ENCODE assay signal across 27 cellular contexts in the genomic region with DNA sequence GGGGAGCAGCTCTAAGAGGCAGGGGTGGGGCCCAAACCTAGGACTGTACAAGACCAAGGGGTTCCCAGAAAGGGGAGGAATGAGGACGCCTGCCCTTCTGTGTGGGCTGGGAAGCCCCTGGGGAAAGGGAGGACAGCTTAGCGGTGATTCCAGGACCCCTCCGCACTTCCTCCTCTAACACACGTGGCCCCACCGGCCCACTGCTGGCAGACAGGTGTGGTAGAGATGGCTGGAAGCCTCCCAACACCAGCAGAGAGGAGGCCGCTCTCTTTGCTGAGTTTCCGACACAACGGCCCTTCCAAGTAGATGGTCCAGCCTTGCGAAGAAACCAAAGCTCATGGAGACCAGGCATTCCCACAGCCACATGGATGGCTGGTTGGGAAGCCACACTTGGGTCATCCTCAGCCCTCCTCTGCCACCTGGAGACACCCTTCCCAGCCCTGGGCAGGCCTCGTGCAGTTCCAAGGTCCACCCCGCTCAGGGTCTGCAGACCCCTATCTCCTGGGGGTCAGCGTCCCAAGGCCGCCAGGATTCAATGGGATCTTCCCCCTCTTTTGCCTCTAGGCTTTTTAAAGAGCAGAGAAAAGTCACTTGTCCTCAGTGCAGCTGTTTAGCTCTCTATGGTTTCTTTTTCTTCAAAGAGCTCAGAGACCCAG.
"Had no signal": no experiment of that assay in that cellular context is flagged by ENCODE, and none has a peak within 500 bp of the region (broad histone marks: within the 10 kb centered on the region; RNA-seq: fewer than 3 reads in every experiment).

No MANE protein-coding gene starts in this region.

- H3K27ac Mint-ChIP-seq: activated CD4-positive, alpha-beta T cell treated with anti-CD3 and anti-CD28 coated beads, Interleukin-2, amount 10 ng/mL, durations not matched to agents 24 days and 14 days; activated CD8-positive, alpha-beta memory T cell treated with anti-CD3 and anti-CD28 coated beads, Interleukin-2, amount 10 ng/mL, durations not matched to agents 7 days and 5 days; activated CD8-positive, alpha-beta T cell treated with anti-CD3 and anti-CD28 coated beads for 36 hours; activated naive CD4-positive, alpha-beta T cell treated with anti-CD3 and anti-CD28 coated beads, Interleukin-2, amount 50 U/mL, for 24 hours; activated T-helper 1 cell treated with anti-CD3 and anti-CD28 coated beads, Interleukin-12 subunit alpha, Interleukin-12 subunit beta, Interleukin-2, Interleukin-4 antibody, amounts not matched to agents 30 ng/mL and 10 ng/mL and 1 ng/mL, durations not matched to agents 14 hours and 24 hours and 36 hours; mesothelial cell of epicardium; natural killer cell; stimulated activated effector memory CD8-positive, alpha-beta T cell treated with anti-CD3 and anti-CD28 coated beads, Interleukin-12 subunit alpha, Interleukin-12 subunit beta, amount 100 ng/mL, for 72 hours; T-helper 2 cell treated with Interferon-gamma antibody and Interleukin-4, amounts not matched to agents 5 μg/mL and 100 μg/mL, for 36 hours had no signal

- H3K27me3 Mint-ChIP-seq: activated CD4-positive, alpha-beta T cell treated with anti-CD3 and anti-CD28 coated beads, Interleukin-2, amount 10 ng/mL, durations not matched to agents 24 days and 14 days; activated CD8-positive, alpha-beta memory T cell treated with anti-CD3 and anti-CD28 coated beads, Interleukin-2, amount 10 ng/mL, durations not matched to agents 7 days and 5 days; activated CD8-positive, alpha-beta T cell treated with anti-CD3 and anti-CD28 coated beads for 36 hours; activated naive CD4-positive, alpha-beta T cell treated with anti-CD3 and anti-CD28 coated beads, Interleukin-2, amount 50 U/mL, for 24 hours; central memory CD8-positive, alpha-beta T cell had no signal

- H3K4me1 ChIP-seq: colonic mucosa had no signal

- H3K27me3 ChIP-seq: colonic mucosa, esophagus squamous epithelium, gastroesophageal sphincter, left lung, neutrophil, pancreas, right atrium auricular region, upper lobe of left lung had no signal

- DNase-seq: activated CD4-positive, alpha-beta T cell treated with anti-CD3 and anti-CD28 coated beads, Interleukin-2, amount 10 ng/mL, durations not matched to agents 24 days and 14 days; activated CD8-positive, alpha-beta memory T cell treated with anti-CD3 and anti-CD28 coated beads, Interleukin-2, amount 10 ng/mL, durations not matched to agents 7 days and 5 days; activated CD8-positive, alpha-beta T cell treated with anti-CD3 and anti-CD28 coated beads for 36 hours; activated gamma-delta T cell; activated T-cell treated with anti-CD3 and anti-CD28 coated beads for 4 hours; colonic mucosa; endodermal cell; esophagus squamous epithelium; natural killer cell; SK-N-SH; stimulated activated CD4-positive, alpha-beta T cell treated with anti-CD3 and anti-CD28 coated beads, Interleukin-1b, Interleukin-23, amount 100 ng/mL, for 48 hours had no signal

- ATAC-seq: activated CD4-positive, CD25-positive, alpha-beta regulatory T cell treated with anti-CD3 and anti-CD28 coated beads, Interleukin-2, amount 50 U/mL, for 24 hours; activated CD8-positive, alpha-beta memory T cell treated with anti-CD3 and anti-CD28 coated beads, Interleukin-2, amount 10 ng/mL, durations not matched to agents 7 days and 5 days; activated CD8-positive, alpha-beta T cell treated with anti-CD3 and anti-CD28 coated beads for 36 hours; gastroesophageal sphincter; natural killer cell; psoas muscle; stimulated activated effector memory CD8-positive, alpha-beta T cell treated with anti-CD3 and anti-CD28 coated beads, Interleukin-12 subunit alpha, Interleukin-12 subunit beta, amount 100 ng/mL, for 72 hours had no signal

- H3K4me3 Mint-ChIP-seq: activated CD4-positive, alpha-beta T cell treated with anti-CD3 and anti-CD28 coated beads, Interleukin-2, amount 10 ng/mL, durations not matched to agents 24 days and 14 days; activated CD8-positive, alpha-beta memory T cell treated with anti-CD3 and anti-CD28 coated beads, Interleukin-2, amount 10 ng/mL, durations not matched to agents 7 days and 5 days; activated CD8-positive, alpha-beta T cell treated with anti-CD3 and anti-CD28 coated beads for 36 hours; activated naive CD4-positive, alpha-beta T cell treated with anti-CD3 and anti-CD28 coated beads, Interleukin-2, amount 50 U/mL, for 24 hours; activated T-helper 1 cell treated with anti-CD3 and anti-CD28 coated beads, Interleukin-12 subunit alpha, Interleukin-12 subunit beta, Interleukin-2, Interleukin-4 antibody, amounts not matched to agents 30 ng/mL and 10 ng/mL and 1 ng/mL, durations not matched to agents 14 hours and 24 hours and 36 hours; central memory CD8-positive, alpha-beta T cell; endodermal cell; mesothelial cell of epicardium; natural killer cell; stimulated activated effector memory CD8-positive, alpha-beta T cell treated with anti-CD3 and anti-CD28 coated beads, Interleukin-12 subunit alpha, Interleukin-12 subunit beta, amount 100 ng/mL, for 72 hours; T-helper 2 cell treated with Interferon-gamma antibody and Interleukin-4, amounts not matched to agents 5 μg/mL and 100 μg/mL, for 36 hours had no signal

- H3K9me3 Mint-ChIP-seq: activated CD4-positive, alpha-beta T cell treated with anti-CD3 and anti-CD28 coated beads, Interleukin-2, amount 10 ng/mL, durations not matched to agents 24 days and 14 days; activated CD8-positive, alpha-beta T cell treated with anti-CD3 and anti-CD28 coated beads for 36 hours; activated naive CD4-positive, alpha-beta T cell treated with anti-CD3 and anti-CD28 coated beads, Interleukin-2, amount 50 U/mL, for 24 hours; activated T-helper 1 cell treated with anti-CD3 and anti-CD28 coated beads, Interleukin-12 subunit alpha, Interleukin-12 subunit beta, Interleukin-2, Interleukin-4 antibody, amounts not matched to agents 30 ng/mL and 10 ng/mL and 1 ng/mL, durations not matched to agents 14 hours and 24 hours and 36 hours; central memory CD8-positive, alpha-beta T cell; endodermal cell; mesothelial cell of epicardium; natural killer cell; stimulated activated effector memory CD8-positive, alpha-beta T cell treated with anti-CD3 and anti-CD28 coated beads, Interleukin-12 subunit alpha, Interleukin-12 subunit beta, amount 100 ng/mL, for 72 hours; T-helper 2 cell treated with Interferon-gamma antibody and Interleukin-4, amounts not matched to agents 5 μg/mL and 100 μg/mL, for 36 hours had no signal

- H3K9me3 ChIP-seq: colonic mucosa, esophagus squamous epithelium, gastroesophageal sphincter, left lung, neutrophil, pancreas, psoas muscle, right atrium auricular region, SK-N-SH, upper lobe of left lung had no signal

- H3K27ac ChIP-seq: colonic mucosa, left lung, neutrophil, pancreas, psoas muscle, skin epidermis, VCaP had no signal

- H3K4me3 ChIP-seq: colonic mucosa, esophagus squamous epithelium, gastroesophageal sphincter, left lung, pancreas, psoas muscle, right atrium auricular region, skin epidermis, upper lobe of left lung had no signal

- H3K36me3 Mint-ChIP-seq: activated naive CD4-positive, alpha-beta T cell treated with anti-CD3 and anti-CD28 coated beads, Interleukin-2, amount 50 U/mL, for 24 hours; natural killer cell had no signal

- H3K4me1 Mint-ChIP-seq: activated CD4-positive, alpha-beta T cell treated with anti-CD3 and anti-CD28 coated beads, Interleukin-2, amount 10 ng/mL, durations not matched to agents 24 days and 14 days; activated CD8-positive, alpha-beta memory T cell treated with anti-CD3 and anti-CD28 coated beads, Interleukin-2, amount 10 ng/mL, durations not matched to agents 7 days and 5 days; activated naive CD4-positive, alpha-beta T cell treated with anti-CD3 and anti-CD28 coated beads, Interleukin-2, amount 50 U/mL, for 24 hours; endodermal cell; mesothelial cell of epicardium had no signal
